In the genomic region with DNA sequence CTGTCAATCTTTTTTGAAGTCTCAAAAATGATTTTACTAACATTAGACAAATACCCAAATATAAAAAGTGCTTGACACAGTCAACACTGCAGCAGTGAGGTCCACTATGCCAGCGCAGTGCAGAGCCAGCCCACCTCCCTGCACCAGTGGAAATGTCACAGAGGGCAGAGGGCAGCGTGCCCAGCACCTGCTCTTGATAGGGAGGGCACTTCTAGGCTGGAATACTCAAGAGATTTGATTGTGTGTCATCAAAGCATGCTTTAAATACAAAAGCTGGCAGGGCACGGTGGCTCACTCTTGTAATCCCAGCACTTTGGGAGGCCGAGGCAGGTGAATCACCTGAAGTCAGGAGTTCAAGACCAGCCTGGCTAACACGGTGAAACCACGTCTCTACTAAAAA, we compare ENCODE assay signal across 1 cellular context.
TF ChIP-seq lines count a peak whose summit lies in the region.

No MANE protein-coding gene starts in this region.

TF ChIP-seq in A549, 52 proteins besides CTCF, POLR2A, EP300 and RAD21 (continued from another document):
- TF ChIP-seq ELK1 (IDR thresholded peaks at IDR 0.05; ENCODE audit: low read depth, low read length) (no peak), MYC (IDR thresholded peaks at IDR 0.05; ENCODE audit: borderline replicate concordance, low read length) (no peak), RARB (CRISPR knock-in tag; IDR thresholded peaks at IDR 0.05) (no peak), SREBF2 (IDR thresholded peaks at IDR 0.05) (no peak), ESRRA (IDR thresholded peaks at IDR 0.05; ENCODE audit: borderline replicate concordance, low read length) (no peak), BHLHE40 (IDR thresholded peaks at IDR 0.05; ENCODE audit: low read depth, low read length) (no peak)
